In genomic region chr9:40991741-40992471, GRCh38 we compare ENCODE assay signal across 8 cellular contexts.
DNase-seq lines count a peak whose midpoint lies in the region; ATAC-seq, FAIRE-seq and TF ChIP-seq lines count a peak whose summit lies in the region.
"Not testable (repeated sequence)": the region's sequence is repeated elsewhere in the genome, so short reads cannot be mapped to it uniquely, and the experiment has no call there.

No MANE protein-coding gene starts in this region.

- H3K36me3 Mint-ChIP-seq in activated CD8-positive, alpha-beta T cell treated with anti-CD3 and anti-CD28 coated beads, Interleukin-2, amount 10 ng/mL, durations not matched to agents 7 days and 5 days (ENCODE audit: low read depth), result peaks cover 24% of the 10 kb centered on the region

- TF ChIP-seq CTCF in GM13977 (IDR thresholded peaks at IDR 0.05; ENCODE audit: extremely low read depth, insufficient read depth, missing control alignments) (peak; percentile 83), keratinocyte (optimal IDR thresholded peaks at IDR 0.05 in 1 of 3, IDR thresholded peaks at IDR 0.05 in 1 of 3, conservative IDR thresholded peaks at IDR 0.05 in 1 of 3; ENCODE audit: extremely low read depth in 1 of 3, insufficient read depth in 2 of 3, low read length in 3 of 3) (peak; percentile 54 to 94 (median 84))

- H3K9me3 Mint-ChIP-seq in activated CD8-positive, alpha-beta T cell treated with anti-CD3 and anti-CD28 coated beads, Interleukin-2, amount 10 ng/mL, durations not matched to agents 7 days and 5 days (ENCODE audit: insufficient read depth), result not testable (repeated sequence)

- H3K4me3 ChIP-seq in keratinocyte (ENCODE audit: control insufficient read depth in 2 of 3, extremely low read depth in 1 of 3, insufficient read depth in 2 of 3, low read depth in 1 of 3, low read length in 3 of 3) (peak overlapping the region; percentile 90 to 96 (median 96)), skeletal muscle cell (ENCODE audit: low read depth, low read length) (peak overlapping the region; percentile 79)

- peak; percentile 77 for DNase-seq in GM13977 (ENCODE audit: low spot score)
- DNase-seq in HEK293T (ENCODE audit: extremely low spot score), result peak; percentile 74
- peak; percentile 99 for DNase-seq in activated CD8-positive, alpha-beta T cell treated with anti-CD3 and anti-CD28 coated beads, Interleukin-2, amount 10 ng/mL, durations not matched to agents 7 days and 5 days
- peak; percentile 92 to 99 for DNase-seq in dermis microvascular lymphatic vessel endothelial cell (ENCODE audit: low read depth in 2 of 2)
- DNase-seq in keratinocyte (ENCODE audit: low read depth, low spot score), result peak; percentile 84
- peak; percentile 94 for DNase-seq in skeletal muscle cell (ENCODE audit: low read depth)
- peak; percentile 99 for DNase-seq in ureter (ENCODE audit: low spot score)

- peaks cover 25% of the 10 kb centered on the region for H3K4me1 Mint-ChIP-seq in activated CD8-positive, alpha-beta T cell treated with anti-CD3 and anti-CD28 coated beads, Interleukin-2, amount 10 ng/mL, durations not matched to agents 7 days and 5 days (ENCODE audit: low read depth)

- H3K79me2 ChIP-seq in keratinocyte (ENCODE audit: control insufficient read depth, insufficient read depth, low read length), result not testable (repeated sequence)

- peak overlapping the region; percentile 99 for H2AFZ ChIP-seq in keratinocyte (ENCODE audit: control insufficient read depth, low read length)

- H4K20me1 ChIP-seq in keratinocyte (ENCODE audit: control insufficient read depth, extremely low read depth, insufficient read depth, low read length), result not testable (repeated sequence)

- not testable (repeated sequence) for H3K36me3 ChIP-seq in KOPT-K1 (ENCODE audit: insufficient read depth, low read length); keratinocyte (ENCODE audit: control insufficient read depth in 2 of 2, extremely low read depth in 1 of 2, insufficient read depth in 2 of 2, low read length in 2 of 2)

- H3K4me1 ChIP-seq in keratinocyte (ENCODE audit: control insufficient read depth, extremely low read depth, insufficient read depth, low read length), result not testable (repeated sequence)

- not testable (repeated sequence) for H3K9me3 ChIP-seq in KOPT-K1 (ENCODE audit: insufficient read depth, low read length, poor library complexity, severe bottlenecking); keratinocyte (ENCODE audit: control insufficient read depth, low read depth, low read length)

- in situ Hi-C loops in GM13977 (cut with MboI; ENCODE audit: low pct_unique_long_range_greater_than_20kb, low sequenced_read_pairs, unreplicated experiment), result not testable (repeated sequence)

- not testable (repeated sequence) for H3K27me3 ChIP-seq in keratinocyte (ENCODE audit: control insufficient read depth, extremely low read depth, insufficient read depth, low read length)

- H3K9me1 ChIP-seq in keratinocyte (ENCODE audit: control insufficient read depth, extremely low read depth, insufficient read depth, low read length), result not testable (repeated sequence)

- not testable (repeated sequence) for FAIRE-seq in keratinocyte (lab: Jason Lieb, UNC)

- POLR2A ChIA-PET in HEK293T (lab: Yijun Ruan, JAX), result not testable (repeated sequence)
- POLR2A ChIA-PET in activated CD8-positive, alpha-beta T cell treated with anti-CD3 and anti-CD28 coated beads, Interleukin-2, amount 10 ng/mL, durations not matched to agents 7 days and 5 days (lab: Charles Lee), result interaction anchor here (1.7 kb wide), 1 partner anchor 8 kb away, joined by 11 read pairs; no protein-coding TSS in a partner anchor

- peak overlapping the region; percentile 62 for H3K4me2 ChIP-seq in keratinocyte (ENCODE audit: control insufficient read depth, extremely low read depth, insufficient read depth, low read depth, low read length)

- H3K27me3 Mint-ChIP-seq in activated CD8-positive, alpha-beta T cell treated with anti-CD3 and anti-CD28 coated beads, Interleukin-2, amount 10 ng/mL, durations not matched to agents 7 days and 5 days (ENCODE audit: low read depth), result not testable (repeated sequence)

- CTCF ChIA-PET in HEK293T (lab: Yijun Ruan, JAX), result not testable (repeated sequence)
- CTCF ChIA-PET in activated CD8-positive, alpha-beta T cell treated with anti-CD3 and anti-CD28 coated beads, Interleukin-2, amount 10 ng/mL, durations not matched to agents 7 days and 5 days (lab: Charles Lee), result interaction anchor here (1.0 kb wide), 1 partner anchor 96 kb away, joined by 3 read pairs; no protein-coding TSS in a partner anchor

- dilution Hi-C loops in keratinocyte (cut with MboI; ENCODE audit: extremely low pct_ligation_motif_present, low sequenced_read_pairs), result not testable (repeated sequence)

- H3K27ac Mint-ChIP-seq in activated CD8-positive, alpha-beta T cell treated with anti-CD3 and anti-CD28 coated beads, Interleukin-2, amount 10 ng/mL, durations not matched to agents 7 days and 5 days, result not testable (repeated sequence)

- peak; percentile 100 for ATAC-seq in activated CD8-positive, alpha-beta T cell treated with anti-CD3 and anti-CD28 coated beads, Interleukin-2, amount 10 ng/mL, durations not matched to agents 7 days and 5 days

- H3K27ac ChIP-seq in KOPT-K1 (ENCODE audit: low read depth, low read length, poor library complexity, severe bottlenecking) (peak overlapping the region; percentile 93), keratinocyte (ENCODE audit: control insufficient read depth, insufficient read depth, low read length) (peak overlapping the region; percentile 86)

- not testable (repeated sequence) for H3K4me3 Mint-ChIP-seq in activated CD8-positive, alpha-beta T cell treated with anti-CD3 and anti-CD28 coated beads, Interleukin-2, amount 10 ng/mL, durations not matched to agents 7 days and 5 days

- H3K9ac ChIP-seq in keratinocyte (ENCODE audit: control insufficient read depth, extremely low read depth, insufficient read depth, low read length), result peak overlapping the region; percentile 88

TF ChIP-seq in HEK293T, 16 proteins besides CTCF, POLR2A, EP300 and RAD21:
- TF ChIP-seq L3MBTL2 (conservative IDR thresholded peaks at IDR 0.05) (peak; percentile 92), ELF4 (IDR thresholded peaks at IDR 0.05) (peak; percentile 44; the same call in 1 of the 2 replicates)

Comparison
In these comparisons a context has a peak if more than half of its experiments do, and no peak if none do; other contexts are left out.
1. Peak in every context shown above with its lines: DNase-seq, ATAC-seq, H3K4me3 ChIP-seq and H3K27ac ChIP-seq.